ENCODE assay signal across 20 cellular contexts in the genomic region with DNA sequence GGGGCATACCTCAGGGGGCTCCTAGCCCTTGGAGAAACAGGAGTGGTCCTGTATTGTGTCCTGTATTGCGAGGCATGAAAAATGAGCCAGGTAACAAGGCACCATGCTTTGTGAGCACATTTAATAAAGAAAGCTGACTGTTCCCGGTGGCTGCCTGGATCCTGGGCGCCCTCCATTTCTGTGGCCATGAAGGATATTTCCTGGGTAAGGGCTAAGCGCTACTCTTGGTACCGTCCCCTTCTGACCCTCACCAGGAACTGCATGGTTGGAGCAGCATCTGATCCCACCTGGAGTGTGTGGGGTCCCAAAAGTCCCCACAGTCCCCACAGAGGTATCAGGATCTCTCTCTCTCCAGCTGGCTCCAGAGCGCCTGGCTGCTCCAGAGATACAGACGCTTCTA.
"Had no signal": no experiment of that assay in that cellular context is flagged by ENCODE, and none has a peak within 500 bp of the region (broad histone marks: within the 10 kb centered on the region; RNA-seq: fewer than 3 reads in every experiment).

No MANE protein-coding gene starts in this region.

- DNase-seq: activated B cell treated with CpG ODN at 0.5 μM for 24 hours; activated CD4-positive, alpha-beta T cell treated with anti-CD3 and anti-CD28 coated beads for 36 hours; activated CD4-positive, alpha-beta T cell treated with anti-CD3 and anti-CD28 coated beads, Interleukin-2, amount 50 U/mL, for 48 hours; activated naive CD4-positive, alpha-beta T cell treated with Interleukin-2 at 50 U/mL for 16 hours; activated T-cell treated with anti-CD3 and anti-CD28 coated beads, Interleukin-2, amount 50 U/mL, for 4 hours; amygdala; effector CD8-positive, alpha-beta T cell; foreskin keratinocyte; hippocampal formation; left ventricle myocardium superior; midbrain; occipital lobe; stimulated activated CD4-positive, alpha-beta T cell treated with anti-CD3 and anti-CD28 coated beads, Interleukin-4, amount 100 ng/mL, for 24 hours; stimulated activated naive CD8-positive, alpha-beta T cell treated with anti-CD3 and anti-CD28 coated beads, Interleukin-15, Interleukin-2, amounts not matched to agents 100 U/mL and 50 U/mL, for 24 hours; T-helper 9 cell; thyroid gland had no signal

- H3K4me1 ChIP-seq: foreskin keratinocyte, upper lobe of right lung had no signal

- H3K9me3 ChIP-seq: thyroid gland, upper lobe of right lung had no signal

- H3K4me3 Mint-ChIP-seq: activated B cell treated with CpG ODN at 0.5 μM for 24 hours; activated CD4-positive, alpha-beta T cell treated with anti-CD3 and anti-CD28 coated beads for 36 hours; activated T-cell treated with anti-CD3 and anti-CD28 coated beads, Interleukin-2, amount 50 U/mL, for 4 hours; dendritic cell treated with granulocyte-macrophage colony-stimulating factor and Interleukin-4, amounts not matched to agents 40 ng/mL and 50 ng/mL, for 4 days; nephron had no signal

- H3K36me3 ChIP-seq: cardiac muscle cell, thyroid gland, upper lobe of right lung had no signal

- H3K27me3 Mint-ChIP-seq: activated CD4-positive, alpha-beta T cell treated with anti-CD3 and anti-CD28 coated beads for 36 hours had no signal

- H3K27me3 ChIP-seq: cardiac muscle cell, foreskin keratinocyte, thyroid gland, upper lobe of right lung had no signal

- H3K4me3 ChIP-seq: cardiac muscle cell, thyroid gland, upper lobe of right lung had no signal

- H3K4me1 Mint-ChIP-seq: activated B cell treated with CpG ODN at 0.5 μM for 24 hours; activated CD4-positive, alpha-beta T cell treated with anti-CD3 and anti-CD28 coated beads for 36 hours had no signal

- H3K27ac Mint-ChIP-seq: activated B cell treated with CpG ODN at 0.5 μM for 24 hours; activated CD4-positive, alpha-beta T cell treated with anti-CD3 and anti-CD28 coated beads for 36 hours; dendritic cell treated with granulocyte-macrophage colony-stimulating factor and Interleukin-4, amounts not matched to agents 40 ng/mL and 50 ng/mL, for 4 days; nephron had no signal

- H3K9me3 Mint-ChIP-seq: activated B cell treated with CpG ODN at 0.5 μM for 24 hours; activated T-cell treated with anti-CD3 and anti-CD28 coated beads, Interleukin-2, amount 50 U/mL, for 4 hours; dendritic cell treated with granulocyte-macrophage colony-stimulating factor and Interleukin-4, amounts not matched to agents 40 ng/mL and 50 ng/mL, for 4 days; nephron had no signal
